8 cellular contexts compared by ENCODE assay signal in the genomic region with DNA sequence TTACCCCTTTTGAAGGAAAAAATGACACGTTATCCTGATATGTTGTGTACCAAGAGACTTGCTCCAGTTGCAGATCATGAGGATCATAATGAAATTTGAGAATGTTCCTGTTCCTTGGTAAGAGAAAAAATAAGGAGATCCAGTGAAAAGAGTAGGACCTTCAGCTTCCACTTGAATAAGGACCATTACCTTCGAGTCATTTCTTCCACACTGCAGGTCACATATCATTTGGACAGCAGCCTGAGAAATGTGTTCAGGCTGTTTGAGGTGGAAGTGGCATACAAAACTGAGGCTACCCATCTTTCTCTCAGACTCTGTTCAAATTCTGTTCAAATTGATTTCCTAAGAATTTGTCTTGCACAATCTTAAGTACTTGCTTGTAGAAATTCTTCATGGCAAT.
"Had no signal": no experiment of that assay in that cellular context is flagged by ENCODE, and none has a peak within 500 bp of the region (broad histone marks: within the 10 kb centered on the region; RNA-seq: fewer than 3 reads in every experiment).

No MANE protein-coding gene starts in this region.

- H3K36me3 ChIP-seq: HAP-1 had no signal

- H3K4me3 ChIP-seq: GM23248, HAP-1, K562 had no signal

- H3K27ac ChIP-seq: GM23248 had no signal

- DNase-seq: GM23248, GOT3, H7, IMR-90, KG1 had no signal

- ATAC-seq: HCT116, K562 had no signal

- H3K9me3 ChIP-seq: HAP-1 had no signal

- H3K4me1 ChIP-seq: HAP-1 had no signal

- H3K9ac ChIP-seq: GM23248 had no signal
